ENCODE assay signal across 8 cellular contexts in genomic region chr6:159726196-159726917, GRCh38. TPM values are rescaled to one million over a fixed set of nuclear protein-coding genes. Genes with fewer than 3 reads are reported as not detected.
DNase-seq lines count a peak whose midpoint lies in the region; ATAC-seq and TF ChIP-seq lines count a peak whose summit lies in the region.

No MANE protein-coding gene starts in this region.

- ATAC-seq in HG03354 (IDR thresholded peaks at IDR 0.05; ENCODE audit: poor library complexity, severe bottlenecking, unreplicated experiment) (peak; percentile 35), left cardiac atrium (peak; percentile 5 to 28), sciatic nerve (peak; percentile 47)

- peak overlapping the region; percentile 87 for H3K4me3 ChIP-seq in WI38 (ENCODE audit: low read depth, low read length)

- H3K4me1 Mint-ChIP-seq in activated naive CD4-positive, alpha-beta T cell treated with anti-CD3 and anti-CD28 coated beads for 36 hours (ENCODE audit: low read depth) = peaks cover 46% of the 10 kb centered on the region

- CTCF ChIA-PET in activated naive CD4-positive, alpha-beta T cell treated with anti-CD3 and anti-CD28 coated beads for 36 hours (lab: Charles Lee) = interaction anchor here (0.8 to 1.8 kb wide), 4 partner anchors 35 to 64 kb away, joined by 3 to 9 read pairs (median 4); partner anchors contain the start of gene MRPL18

- H3K4me3 Mint-ChIP-seq in activated naive CD4-positive, alpha-beta T cell treated with anti-CD3 and anti-CD28 coated beads for 36 hours = peak overlapping the region; percentile 91

- DNase-seq in activated naive CD4-positive, alpha-beta T cell treated with anti-CD3 and anti-CD28 coated beads for 36 hours = no peak
- DNase-seq in activated naive CD4-positive, alpha-beta T cell treated with anti-CD3 and anti-CD28 coated beads, Interleukin-2, amount 50 U/mL, for 16 hours = no peak
- DNase-seq in left cardiac atrium (no peak), sciatic nerve (ENCODE audit: low spot score) (no peak), NCI-H1436 (lab: John Stamatoyannopoulos, UW) (no peak), SIG-M5 treated with dmso at 0.1 percent for 504 hours (lab: John Stamatoyannopoulos, UW; ENCODE audit: unreplicated experiment) (no peak)

- no peaks in the 10 kb centered on the region for H3K9me3 Mint-ChIP-seq in activated naive CD4-positive, alpha-beta T cell treated with anti-CD3 and anti-CD28 coated beads for 36 hours

- intact Hi-C loops in activated naive CD4-positive, alpha-beta T cell treated with anti-CD3 and anti-CD28 coated beads for 36 hours (cut with micrococcal nuclease) = loop anchor here (2.0 kb wide), 2 partner anchors 242 to 252 kb away; partner anchors contain the start of gene IGF2R
- intact Hi-C loops in left cardiac atrium (cut with DNase I) = no loop called here
- intact Hi-C loops in sciatic nerve (cut with DNase I) = loop anchor here (2.0 kb wide), 1 partner anchor 34 kb away; the partner anchor contains the start of gene SOD2

- peaks cover 46% of the 10 kb centered on the region for H3K36me3 Mint-ChIP-seq in activated naive CD4-positive, alpha-beta T cell treated with anti-CD3 and anti-CD28 coated beads for 36 hours (ENCODE audit: low read depth)

- TF ChIP-seq CTCF in WI38 (IDR thresholded peaks at IDR 0.05; ENCODE audit: low read depth, low read length) = no peak

- no peaks in the 10 kb centered on the region for H3K27me3 Mint-ChIP-seq in activated naive CD4-positive, alpha-beta T cell treated with anti-CD3 and anti-CD28 coated beads for 36 hours (ENCODE audit: low read depth)

- peak overlapping the region; percentile 95 for H3K27ac Mint-ChIP-seq in activated naive CD4-positive, alpha-beta T cell treated with anti-CD3 and anti-CD28 coated beads for 36 hours

RNA-seq across cellular contexts. Expression of gene WTAP, which starts 0.9 kb away (rescaled TPM):
- total RNA-seq in activated naive CD4-positive, alpha-beta T cell treated with anti-CD3 and anti-CD28 coated beads for 36 hours = 10 to 100 TPM; 87.5 to 91.6 TPM
- total RNA-seq in left cardiac atrium = 10 to 100 TPM; 42.1 to 57.4 TPM
- total RNA-seq in sciatic nerve = 88.0 TPM

RNA-seq across cellular contexts. Expression of gene SOD2, which starts 33.3 kb away (rescaled TPM):
- 100 to 1,000 TPM; 256 to 260 TPM for total RNA-seq in activated naive CD4-positive, alpha-beta T cell treated with anti-CD3 and anti-CD28 coated beads for 36 hours
- total RNA-seq in left cardiac atrium (100 to 1,000 TPM; 527 to 576 TPM), sciatic nerve (370 TPM)

RNA-seq across cellular contexts. Expression of gene ACAT2, which starts 35.5 kb away (rescaled TPM):
- total RNA-seq in activated naive CD4-positive, alpha-beta T cell treated with anti-CD3 and anti-CD28 coated beads for 36 hours = 10 to 100 TPM; 84.9 to 92.4 TPM
- total RNA-seq in left cardiac atrium = 10 to 100 TPM; 10.3 to 12.2 TPM
- total RNA-seq in sciatic nerve = 55.3 TPM

Comparison
In these comparisons a context has a peak if more than half of its experiments do, and no peak if none do; other contexts are left out.
1. intact Hi-C loops: an anchor here in activated naive CD4-positive, alpha-beta T cell treated with anti-CD3 and anti-CD28 coated beads for 36 hours (2.0 kb wide) and sciatic nerve (2.0 kb wide); none called in left cardiac atrium.